ENCODE assay signal across 1 cellular context in the genomic region with DNA sequence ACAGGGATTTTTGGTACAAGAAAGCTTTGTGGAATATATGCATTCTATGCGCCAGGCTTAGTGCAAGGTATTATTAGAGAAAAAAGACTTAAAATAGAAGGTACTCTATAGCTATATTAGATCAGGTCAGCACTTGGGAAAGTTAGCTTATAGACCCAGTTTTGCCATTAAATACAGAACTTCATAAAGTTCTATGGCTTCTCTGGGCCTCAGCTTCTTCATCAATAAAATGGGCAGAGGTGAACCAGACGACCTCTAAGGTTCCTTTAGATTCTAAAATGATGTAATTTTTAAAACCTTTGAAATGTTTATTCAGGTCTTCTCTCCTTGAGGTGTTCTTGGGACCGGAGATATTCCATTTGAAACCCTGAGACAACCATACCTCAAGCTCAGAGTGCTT.
TF ChIP-seq lines count a peak whose summit lies in the region.

No MANE protein-coding gene starts in this region.

TF ChIP-seq in K562, 482 proteins besides CTCF, POLR2A, EP300 and RAD21:
- no peak for TF ChIP-seq HMG20A (CRISPR knock-in tag; conservative IDR thresholded peaks at IDR 0.05)
- peak; percentile 71 for TF ChIP-seq RBM25 (IDR thresholded peaks at IDR 0.05; ENCODE audit: low read depth, low read length, severe bottlenecking)
- no peak for TF ChIP-seq CCAR2 (IDR thresholded peaks at IDR 0.05; ENCODE audit: low read depth, low read length)
- no peak for TF ChIP-seq NCOR1 (IDR thresholded peaks at IDR 0.05)
- no peak for TF ChIP-seq NBN (IDR thresholded peaks at IDR 0.05; ENCODE audit: low read depth)
- TF ChIP-seq, protein P1, sequence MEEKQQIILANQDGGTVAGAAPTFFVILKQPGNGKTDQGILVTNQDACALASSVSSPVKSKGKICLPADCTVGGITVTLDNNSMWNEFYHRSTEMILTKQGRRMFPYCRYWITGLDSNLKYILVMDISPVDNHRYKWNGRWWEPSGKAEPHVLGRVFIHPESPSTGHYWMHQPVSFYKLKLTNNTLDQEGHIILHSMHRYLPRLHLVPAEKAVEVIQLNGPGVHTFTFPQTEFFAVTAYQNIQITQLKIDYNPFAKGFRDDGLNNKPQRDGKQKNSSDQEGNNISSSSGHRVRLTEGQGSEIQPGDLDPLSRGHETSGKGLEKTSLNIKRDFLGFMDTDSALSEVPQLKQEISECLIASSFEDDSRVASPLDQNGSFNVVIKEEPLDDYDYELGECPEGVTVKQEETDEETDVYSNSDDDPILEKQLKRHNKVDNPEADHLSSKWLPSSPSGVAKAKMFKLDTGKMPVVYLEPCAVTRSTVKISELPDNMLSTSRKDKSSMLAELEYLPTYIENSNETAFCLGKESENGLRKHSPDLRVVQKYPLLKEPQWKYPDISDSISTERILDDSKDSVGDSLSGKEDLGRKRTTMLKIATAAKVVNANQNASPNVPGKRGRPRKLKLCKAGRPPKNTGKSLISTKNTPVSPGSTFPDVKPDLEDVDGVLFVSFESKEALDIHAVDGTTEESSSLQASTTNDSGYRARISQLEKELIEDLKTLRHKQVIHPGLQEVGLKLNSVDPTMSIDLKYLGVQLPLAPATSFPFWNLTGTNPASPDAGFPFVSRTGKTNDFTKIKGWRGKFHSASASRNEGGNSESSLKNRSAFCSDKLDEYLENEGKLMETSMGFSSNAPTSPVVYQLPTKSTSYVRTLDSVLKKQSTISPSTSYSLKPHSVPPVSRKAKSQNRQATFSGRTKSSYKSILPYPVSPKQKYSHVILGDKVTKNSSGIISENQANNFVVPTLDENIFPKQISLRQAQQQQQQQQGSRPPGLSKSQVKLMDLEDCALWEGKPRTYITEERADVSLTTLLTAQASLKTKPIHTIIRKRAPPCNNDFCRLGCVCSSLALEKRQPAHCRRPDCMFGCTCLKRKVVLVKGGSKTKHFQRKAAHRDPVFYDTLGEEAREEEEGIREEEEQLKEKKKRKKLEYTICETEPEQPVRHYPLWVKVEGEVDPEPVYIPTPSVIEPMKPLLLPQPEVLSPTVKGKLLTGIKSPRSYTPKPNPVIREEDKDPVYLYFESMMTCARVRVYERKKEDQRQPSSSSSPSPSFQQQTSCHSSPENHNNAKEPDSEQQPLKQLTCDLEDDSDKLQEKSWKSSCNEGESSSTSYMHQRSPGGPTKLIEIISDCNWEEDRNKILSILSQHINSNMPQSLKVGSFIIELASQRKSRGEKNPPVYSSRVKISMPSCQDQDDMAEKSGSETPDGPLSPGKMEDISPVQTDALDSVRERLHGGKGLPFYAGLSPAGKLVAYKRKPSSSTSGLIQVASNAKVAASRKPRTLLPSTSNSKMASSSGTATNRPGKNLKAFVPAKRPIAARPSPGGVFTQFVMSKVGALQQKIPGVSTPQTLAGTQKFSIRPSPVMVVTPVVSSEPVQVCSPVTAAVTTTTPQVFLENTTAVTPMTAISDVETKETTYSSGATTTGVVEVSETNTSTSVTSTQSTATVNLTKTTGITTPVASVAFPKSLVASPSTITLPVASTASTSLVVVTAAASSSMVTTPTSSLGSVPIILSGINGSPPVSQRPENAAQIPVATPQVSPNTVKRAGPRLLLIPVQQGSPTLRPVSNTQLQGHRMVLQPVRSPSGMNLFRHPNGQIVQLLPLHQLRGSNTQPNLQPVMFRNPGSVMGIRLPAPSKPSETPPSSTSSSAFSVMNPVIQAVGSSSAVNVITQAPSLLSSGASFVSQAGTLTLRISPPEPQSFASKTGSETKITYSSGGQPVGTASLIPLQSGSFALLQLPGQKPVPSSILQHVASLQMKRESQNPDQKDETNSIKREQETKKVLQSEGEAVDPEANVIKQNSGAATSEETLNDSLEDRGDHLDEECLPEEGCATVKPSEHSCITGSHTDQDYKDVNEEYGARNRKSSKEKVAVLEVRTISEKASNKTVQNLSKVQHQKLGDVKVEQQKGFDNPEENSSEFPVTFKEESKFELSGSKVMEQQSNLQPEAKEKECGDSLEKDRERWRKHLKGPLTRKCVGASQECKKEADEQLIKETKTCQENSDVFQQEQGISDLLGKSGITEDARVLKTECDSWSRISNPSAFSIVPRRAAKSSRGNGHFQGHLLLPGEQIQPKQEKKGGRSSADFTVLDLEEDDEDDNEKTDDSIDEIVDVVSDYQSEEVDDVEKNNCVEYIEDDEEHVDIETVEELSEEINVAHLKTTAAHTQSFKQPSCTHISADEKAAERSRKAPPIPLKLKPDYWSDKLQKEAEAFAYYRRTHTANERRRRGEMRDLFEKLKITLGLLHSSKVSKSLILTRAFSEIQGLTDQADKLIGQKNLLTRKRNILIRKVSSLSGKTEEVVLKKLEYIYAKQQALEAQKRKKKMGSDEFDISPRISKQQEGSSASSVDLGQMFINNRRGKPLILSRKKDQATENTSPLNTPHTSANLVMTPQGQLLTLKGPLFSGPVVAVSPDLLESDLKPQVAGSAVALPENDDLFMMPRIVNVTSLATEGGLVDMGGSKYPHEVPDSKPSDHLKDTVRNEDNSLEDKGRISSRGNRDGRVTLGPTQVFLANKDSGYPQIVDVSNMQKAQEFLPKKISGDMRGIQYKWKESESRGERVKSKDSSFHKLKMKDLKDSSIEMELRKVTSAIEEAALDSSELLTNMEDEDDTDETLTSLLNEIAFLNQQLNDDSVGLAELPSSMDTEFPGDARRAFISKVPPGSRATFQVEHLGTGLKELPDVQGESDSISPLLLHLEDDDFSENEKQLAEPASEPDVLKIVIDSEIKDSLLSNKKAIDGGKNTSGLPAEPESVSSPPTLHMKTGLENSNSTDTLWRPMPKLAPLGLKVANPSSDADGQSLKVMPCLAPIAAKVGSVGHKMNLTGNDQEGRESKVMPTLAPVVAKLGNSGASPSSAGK (IDR thresholded peaks at IDR 0.05) = no peak
